ENCODE assay signal across 10 cellular contexts in genomic region chr4:17597517-17597916, GRCh38. TPM values are rescaled to one million over a fixed set of nuclear protein-coding genes. Genes with fewer than 3 reads are reported as not detected.
DNase-seq lines count a peak whose midpoint lies in the region; ATAC-seq, FAIRE-seq and TF ChIP-seq lines count a peak whose summit lies in the region.
"Had no signal": no experiment of that assay in that cellular context is flagged by ENCODE, and none has a peak within 500 bp of the region (broad histone marks: within the 10 kb centered on the region; RNA-seq: fewer than 3 reads in every experiment).

No MANE protein-coding gene starts in this region.

- peak; percentile 27 for ATAC-seq in Right ventricle myocardium superior (ENCODE audit: poor library complexity)
- ATAC-seq in esophagus mucosa = peak; percentile 76

- FAIRE-seq in urothelium cell line (lab: Jason Lieb, UNC) = no peak

- intact Hi-C loops in Right ventricle myocardium superior (cut with DNase I) (no loop called here), left ventricle myocardium inferior (cut with micrococcal nuclease) (no loop called here)

- H3K4me3 ChIP-seq in left ventricle myocardium inferior (no peak overlapping the region), OCI-LY3 (ENCODE audit: low read length) (no peak overlapping the region)

- no peak overlapping the region for H3K4me2 ChIP-seq in OCI-LY3 (ENCODE audit: low read length)

- DNase-seq in Right ventricle myocardium superior (no peak), left ventricle myocardium inferior (no peak), urothelium cell line (ENCODE audit: low spot score) (peak; percentile 5), NCI-H1694 (lab: John Stamatoyannopoulos, UW) (no peak), GM19238 (ENCODE audit: insufficient read length, low spot score) (no peak)
- no peak for DNase-seq in activated naive CD4-positive, alpha-beta T cell treated with Interleukin-2 at 50 U/mL for 16 hours
- DNase-seq: DMS153, naive B cell had no signal

- H4K20me1 ChIP-seq in OCI-LY3 (ENCODE audit: insufficient read depth, low read length) = peaks cover 12% of the 10 kb centered on the region

- peaks cover 98% of the 10 kb centered on the region for H3K36me3 ChIP-seq in left ventricle myocardium inferior
- H3K36me3 ChIP-seq in OCI-LY3 (replicated peaks; ENCODE audit: low read depth, low read length) = peaks cover 50% of the 10 kb centered on the region

- H3K27me3 ChIP-seq in left ventricle myocardium inferior (ENCODE audit: low read depth) (no peaks in the 10 kb centered on the region), OCI-LY3 (ENCODE audit: low read depth, low read length) (no peaks in the 10 kb centered on the region)

- H3K79me2 ChIP-seq in OCI-LY3 (ENCODE audit: low read length) = no peaks in the 10 kb centered on the region

- TF ChIP-seq CTCF in left ventricle myocardium inferior (IDR thresholded peaks at IDR 0.05; ENCODE audit: borderline replicate concordance) (no peak), OCI-LY3 (IDR thresholded peaks at IDR 0.05; ENCODE audit: low read depth, low read length) (peak; percentile 51)

- no peak overlapping the region for H2AFZ ChIP-seq in OCI-LY3 (ENCODE audit: low read depth, low read length)

- no peak overlapping the region for H3K9ac ChIP-seq in OCI-LY3 (ENCODE audit: low read length)

- H3K4me1 ChIP-seq in left ventricle myocardium inferior = peaks cover 6% of the 10 kb centered on the region
- peaks cover 36% of the 10 kb centered on the region for H3K4me1 ChIP-seq in OCI-LY3 (ENCODE audit: low read length)

- H3K9me3 ChIP-seq in left ventricle myocardium inferior (replicated peaks) = no peaks in the 10 kb centered on the region
- H3K9me3 ChIP-seq in OCI-LY3 (ENCODE audit: insufficient read depth, low read length) = no peaks in the 10 kb centered on the region

- H3K27ac ChIP-seq in left ventricle myocardium inferior (replicated peaks) = no peak overlapping the region
- H3K27ac ChIP-seq in OCI-LY3 (ENCODE audit: low read length) = no peak overlapping the region

RNA-seq across cellular contexts. Expression of gene MED28, which starts 16.9 kb away (rescaled TPM):
- 18.1 TPM for total RNA-seq in Right ventricle myocardium superior
- 18.1 TPM for total RNA-seq in left ventricle myocardium inferior
- 34.4 TPM for total RNA-seq in esophagus mucosa

RNA-seq across cellular contexts. Expression of gene LAP3, which starts 20.5 kb away (rescaled TPM):
- total RNA-seq in Right ventricle myocardium superior = 52.6 TPM
- 52.7 TPM for total RNA-seq in left ventricle myocardium inferior
- total RNA-seq in esophagus mucosa = 32.9 TPM
